In the genomic region with DNA sequence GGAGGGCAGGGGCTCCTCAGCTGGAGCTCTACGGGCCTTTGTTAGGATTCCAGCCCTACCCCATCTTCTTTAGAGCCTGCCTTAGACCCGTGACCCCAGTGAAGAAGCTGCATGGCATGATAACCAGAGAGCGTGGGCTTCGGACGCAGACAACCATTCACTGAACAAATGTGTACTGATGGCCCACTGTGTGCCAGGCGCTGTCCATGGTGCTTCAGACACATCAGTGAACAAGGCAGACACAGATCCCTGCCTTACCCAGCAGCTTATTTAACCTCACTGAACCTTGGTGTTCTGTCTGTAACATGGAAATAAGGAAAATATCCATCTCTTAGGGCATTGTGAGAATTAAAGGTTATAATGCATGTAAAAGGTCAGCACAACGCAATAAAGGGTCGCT, we compare ENCODE assay signal across 26 cellular contexts. TPM values are rescaled to one million over a fixed set of nuclear protein-coding genes. Genes with fewer than 3 reads are reported as not detected.
DNase-seq lines count a peak whose midpoint lies in the region; TF ChIP-seq lines count a peak whose summit lies in the region.
"Had no signal": no experiment of that assay in that cellular context is flagged by ENCODE, and none has a peak within 500 bp of the region (broad histone marks: within the 10 kb centered on the region; RNA-seq: fewer than 3 reads in every experiment).

No MANE protein-coding gene starts in this region.

- no peak overlapping the region for H4K5ac ChIP-seq in mesendoderm (ENCODE audit: low read length)

- DNase-seq in ELF-1 (ENCODE audit: low read depth, low spot score) (peak; percentile 32), ecto neural progenitor cell (ENCODE audit: low spot score) (peak; percentile 61), mesendoderm (peak; percentile 39), tibial artery (no peak), HEK293T (ENCODE audit: extremely low spot score) (no peak), brain microvascular endothelial cell (no peak)
- DNase-seq: activated CD4-positive, alpha-beta T cell treated with anti-CD3 and anti-CD28 coated beads for 48 hours; aorta; effector CD8-positive, alpha-beta T cell; GF-D8; hypothalamus; Karpas-422; left ventricle myocardium superior; NCI-H2107; nucleus accumbens; SHP77 treated with DMSO at 0.1 percent for 48 hours; stimulated activated CD8-positive, alpha-beta memory T cell treated with anti-CD3 and anti-CD28 coated beads, Interleukin-4, amount 100 ng/mL, for 48 hours; SW 1271; T-helper 9 cell; testis; WERI-Rb-1 had no signal

- H3K23ac ChIP-seq in mesendoderm (ENCODE audit: low read length) = no peak overlapping the region

- H3K4me3 ChIP-seq in mesendoderm (ENCODE audit: low read length) (no peak overlapping the region), tibial artery (no peak overlapping the region), brain microvascular endothelial cell (ENCODE audit: low read depth, low read length) (no peak overlapping the region)
- H3K4me3 ChIP-seq: cardiac muscle cell, testis, vagina had no signal

- H3K4me1 ChIP-seq in mesendoderm (ENCODE audit: control insufficient read depth, low read depth, low read length) (no peaks in the 10 kb centered on the region), tibial artery (no peaks in the 10 kb centered on the region)
- H3K4me1 ChIP-seq: testis, vagina had no signal

- H3K27ac ChIP-seq in mesendoderm (ENCODE audit: low read depth, low read length) = no peak overlapping the region
- H3K27ac ChIP-seq in tibial artery = no peak overlapping the region
- H3K27ac ChIP-seq in brain microvascular endothelial cell = no peak overlapping the region
- H3K27ac ChIP-seq: cardiac muscle cell, HL-60, testis, vagina, WERI-Rb-1 had no signal

- H3K9me3 ChIP-seq in tibial artery = no peaks in the 10 kb centered on the region
- H3K9me3 ChIP-seq: testis, vagina had no signal

- no peak overlapping the region for H3K18ac ChIP-seq in mesendoderm (ENCODE audit: low read length)

- H3K9ac ChIP-seq in mesendoderm (ENCODE audit: low read length) = no peak overlapping the region

- no peak overlapping the region for H2BK15ac ChIP-seq in mesendoderm (replicated peaks; ENCODE audit: low read depth)

- H2BK5ac ChIP-seq in mesendoderm (ENCODE audit: low read length) = no peak overlapping the region

- no peak overlapping the region for H2BK120ac ChIP-seq in mesendoderm (ENCODE audit: low read depth, low read length)

- CTCF ChIA-PET in HEK293T (lab: Yijun Ruan, JAX) = interaction anchor here (1.4 to 6.6 kb wide), 3 partner anchors 47 to 180 kb away, joined by 3 to 58 read pairs (median 5); no protein-coding TSS in a partner anchor

- no peak overlapping the region for H2AK5ac ChIP-seq in mesendoderm (ENCODE audit: low read length)

- intact Hi-C loops in tibial artery (cut with DNase I; ENCODE audit: low total_unique reads) = loop anchor here (5.0 kb wide), 1 partner anchor 103 kb away; no protein-coding TSS in a partner anchor

- no peak overlapping the region for H4K8ac ChIP-seq in mesendoderm (ENCODE audit: low read depth, low read length)

- H3K27me3 ChIP-seq in mesendoderm (ENCODE audit: insufficient read depth, low read length, poor library complexity) = no peaks in the 10 kb centered on the region
- H3K27me3 ChIP-seq in tibial artery = peaks cover 0 to 32% of the 10 kb centered on the region in 2 donors
- H3K27me3 ChIP-seq in brain microvascular endothelial cell (replicated peaks) = peaks cover 18% of the 10 kb centered on the region
- H3K27me3 ChIP-seq: testis, vagina had no signal

- WGBS in mesendoderm (ENCODE audit: extremely low coverage, insufficient coverage, low lambda C conversion rate) = no CpG with 5 or more reads among the region's 8 CpGs

- H3K79me2 ChIP-seq in mesendoderm (ENCODE audit: control insufficient read depth, insufficient read depth, low read length) = no peaks in the 10 kb centered on the region

- in situ Hi-C loops in brain microvascular endothelial cell (cut with HindIII; ENCODE audit: low pct_ligation_motif_present, low sequenced_read_pairs) = no loop called here

- H3K36me3 ChIP-seq in mesendoderm (ENCODE audit: control insufficient read depth, insufficient read depth, low read length) (no peaks in the 10 kb centered on the region), tibial artery (no peaks in the 10 kb centered on the region), brain microvascular endothelial cell (replicated peaks) (no peaks in the 10 kb centered on the region)
- H3K36me3 ChIP-seq: cardiac muscle cell, vagina, WERI-Rb-1 had no signal

- TF ChIP-seq EP300 in Ishikawa (IDR thresholded peaks at IDR 0.05; ENCODE audit: borderline replicate concordance) = no peak

- POLR2A ChIA-PET in HEK293T (lab: Yijun Ruan, JAX) = no interaction called here

- TF ChIP-seq RAD21 in Ishikawa (IDR thresholded peaks at IDR 0.05; ENCODE audit: low read depth) = no peak

- no peak overlapping the region for H3K56ac ChIP-seq in mesendoderm (ENCODE audit: low read length)

- no peak overlapping the region for H3K4ac ChIP-seq in mesendoderm (ENCODE audit: low read depth, low read length)

- TF ChIP-seq CTCF in tibial artery (IDR thresholded peaks at IDR 0.05) (no peak), brain microvascular endothelial cell (IDR thresholded peaks at IDR 0.05; ENCODE audit: low read depth, low read length, missing control alignments) (no peak)

- H3K79me1 ChIP-seq in mesendoderm (ENCODE audit: low read length) = no peaks in the 10 kb centered on the region

- no peak overlapping the region for H3K4me2 ChIP-seq in mesendoderm (ENCODE audit: low read length)

TF ChIP-seq in Ishikawa, 13 proteins besides CTCF, POLR2A, EP300 and RAD21 (continues in another document):
- TF ChIP-seq CREB1 (IDR thresholded peaks at IDR 0.05; ENCODE audit: low read depth) (no peak), CEBPB (IDR thresholded peaks at IDR 0.05) (no peak)
- TF ChIP-seq, protein P1, sequence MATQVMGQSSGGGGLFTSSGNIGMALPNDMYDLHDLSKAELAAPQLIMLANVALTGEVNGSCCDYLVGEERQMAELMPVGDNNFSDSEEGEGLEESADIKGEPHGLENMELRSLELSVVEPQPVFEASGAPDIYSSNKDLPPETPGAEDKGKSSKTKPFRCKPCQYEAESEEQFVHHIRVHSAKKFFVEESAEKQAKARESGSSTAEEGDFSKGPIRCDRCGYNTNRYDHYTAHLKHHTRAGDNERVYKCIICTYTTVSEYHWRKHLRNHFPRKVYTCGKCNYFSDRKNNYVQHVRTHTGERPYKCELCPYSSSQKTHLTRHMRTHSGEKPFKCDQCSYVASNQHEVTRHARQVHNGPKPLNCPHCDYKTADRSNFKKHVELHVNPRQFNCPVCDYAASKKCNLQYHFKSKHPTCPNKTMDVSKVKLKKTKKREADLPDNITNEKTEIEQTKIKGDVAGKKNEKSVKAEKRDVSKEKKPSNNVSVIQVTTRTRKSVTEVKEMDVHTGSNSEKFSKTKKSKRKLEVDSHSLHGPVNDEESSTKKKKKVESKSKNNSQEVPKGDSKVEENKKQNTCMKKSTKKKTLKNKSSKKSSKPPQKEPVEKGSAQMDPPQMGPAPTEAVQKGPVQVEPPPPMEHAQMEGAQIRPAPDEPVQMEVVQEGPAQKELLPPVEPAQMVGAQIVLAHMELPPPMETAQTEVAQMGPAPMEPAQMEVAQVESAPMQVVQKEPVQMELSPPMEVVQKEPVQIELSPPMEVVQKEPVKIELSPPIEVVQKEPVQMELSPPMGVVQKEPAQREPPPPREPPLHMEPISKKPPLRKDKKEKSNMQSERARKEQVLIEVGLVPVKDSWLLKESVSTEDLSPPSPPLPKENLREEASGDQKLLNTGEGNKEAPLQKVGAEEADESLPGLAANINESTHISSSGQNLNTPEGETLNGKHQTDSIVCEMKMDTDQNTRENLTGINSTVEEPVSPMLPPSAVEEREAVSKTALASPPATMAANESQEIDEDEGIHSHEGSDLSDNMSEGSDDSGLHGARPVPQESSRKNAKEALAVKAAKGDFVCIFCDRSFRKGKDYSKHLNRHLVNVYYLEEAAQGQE (IDR thresholded peaks at IDR 0.05; ENCODE audit: low read depth) = peak; percentile 95
- TF ChIP-seq, protein P2, sequence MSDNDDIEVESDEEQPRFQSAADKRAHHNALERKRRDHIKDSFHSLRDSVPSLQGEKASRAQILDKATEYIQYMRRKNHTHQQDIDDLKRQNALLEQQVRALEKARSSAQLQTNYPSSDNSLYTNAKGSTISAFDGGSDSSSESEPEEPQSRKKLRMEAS (IDR thresholded peaks at IDR 0.05) = 0 out of 2 replicates have a peak, but pooled peaks have one; percentile 15

TF ChIP-seq in HEK293T, 16 proteins besides CTCF, POLR2A, EP300 and RAD21:
- TF ChIP-seq CTBP1 (IDR thresholded peaks at IDR 0.05; ENCODE audit: borderline replicate concordance) (no peak), TARDBP (IDR thresholded peaks at IDR 0.05) (no peak)
TF ChIP-seq in HEK293T: peak in this region for 0.

RNA-seq across cellular contexts. Expression of a gene that starts 9.5 kb away (rescaled TPM):
- polyA plus RNA-seq in mesendoderm (2013, experiment 1 of 2) = not detected
- not detected for polyA plus RNA-seq in mesendoderm (2013, experiment 2 of 2)
- polyA plus RNA-seq: cardiac muscle cell, H1 had no signal

RNA-seq across cellular contexts. Expression of a gene that starts 33.4 kb away (rescaled TPM):
- 0.22 TPM for polyA plus RNA-seq in mesendoderm (2013, experiment 1 of 2)
- polyA plus RNA-seq in mesendoderm (2013, experiment 2 of 2) = 0.20 TPM

RNA-seq across cellular contexts. Expression of a gene that starts 44.3 kb away (rescaled TPM):
- not detected for polyA plus RNA-seq in mesendoderm (2013, experiment 1 of 2)
- polyA plus RNA-seq in mesendoderm (2013, experiment 2 of 2) = 0.04 TPM
- polyA plus RNA-seq: aorta, H1 had no signal

Comparison
In these comparisons a context has a peak if more than half of its experiments do, and no peak if none do; other contexts are left out.
1. DNase-seq: peak in ELF-1 (single experiment), ecto neural progenitor cell (single experiment) and mesendoderm (single experiment); none in tibial artery (0 of 2), HEK293T (single experiment) and brain microvascular endothelial cell (single experiment).